In genomic region chr10:122586070-122586469, GRCh38 we compare ENCODE assay signal across 1 cellular context. TPM values are rescaled to one million over a fixed set of nuclear protein-coding genes. Genes with fewer than 3 reads are reported as not detected.
"Had no signal": no experiment of that assay in that cellular context is flagged by ENCODE, and none has a peak within 500 bp of the region (broad histone marks: within the 10 kb centered on the region; RNA-seq: fewer than 3 reads in every experiment).

No MANE protein-coding gene starts in this region.

RNA-seq across cellular contexts. Expression of gene DMBT1, which starts 25.5 kb away (rescaled TPM):
- total RNA-seq: G401 had no signal
